Comparison of ENCODE assay signal across 20 cellular contexts in the genomic region with DNA sequence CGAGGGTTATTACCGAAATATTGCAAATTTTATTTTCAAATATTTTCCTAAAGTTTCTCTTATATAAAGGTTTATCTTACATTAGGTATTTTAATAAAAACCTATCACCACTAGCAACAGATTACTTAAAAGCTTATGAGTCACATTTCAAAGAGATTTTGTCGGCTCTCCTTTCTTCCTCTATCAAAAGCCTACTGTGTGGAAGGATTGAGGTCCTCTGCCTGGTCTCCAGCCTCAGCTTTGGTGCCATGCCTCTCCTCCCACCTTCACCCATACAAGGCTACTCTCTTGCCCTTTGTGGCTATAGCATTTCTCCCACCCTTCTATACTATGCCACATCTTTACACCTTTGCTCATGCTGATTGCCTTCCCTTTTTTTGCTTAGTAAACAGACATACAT.
DNase-seq lines count a peak whose midpoint lies in the region; ATAC-seq, FAIRE-seq and TF ChIP-seq lines count a peak whose summit lies in the region.
"Had no signal": no experiment of that assay in that cellular context is flagged by ENCODE, and none has a peak within 500 bp of the region (broad histone marks: within the 10 kb centered on the region; RNA-seq: fewer than 3 reads in every experiment).

No MANE protein-coding gene starts in this region.

- no peaks in the 10 kb centered on the region for H3K36me3 ChIP-seq in esophagus (ENCODE audit: control insufficient read depth in 2 of 2, insufficient read depth in 2 of 2, low read length in 1 of 2)
- H3K36me3 ChIP-seq: BE2C, lower lobe of right lung, thyroid gland had no signal

- no peaks in the 10 kb centered on the region for H3K27me3 ChIP-seq in esophagus (ENCODE audit: control insufficient read depth in 1 of 2, insufficient read depth in 2 of 2, low read length in 2 of 2)
- H3K27me3 ChIP-seq: BE2C, thyroid gland had no signal

- CTCF ChIA-PET in A549 (lab: Yijun Ruan, JAX) = interaction anchor here (1.2 kb wide), 1 partner anchor 11 kb away, joined by 3 read pairs; no protein-coding TSS in a partner anchor

- in situ Hi-C loops in Caki2 (cut with HindIII; ENCODE audit: low pct_unique_long_range_greater_than_20kb, low sequenced_read_pairs) = no loop called here

- H3K9me3 ChIP-seq in A549 (no peaks in the 10 kb centered on the region), esophagus (ENCODE audit: control insufficient read depth in 2 of 2, insufficient read depth in 1 of 2, low read depth in 1 of 2, low read length in 1 of 2) (no peaks in the 10 kb centered on the region)
- H3K9me3 ChIP-seq: BE2C, lower lobe of right lung, thyroid gland had no signal

- H3K4me1 ChIP-seq in A549 = peaks cover 13% of the 10 kb centered on the region
- peaks cover 0 to 2% of the 10 kb centered on the region in 2 donors for H3K4me1 ChIP-seq in esophagus (ENCODE audit: control insufficient read depth in 2 of 2, insufficient read depth in 2 of 2, low read length in 1 of 2)

- WGBS in A549 (ENCODE audit: missing lambda C conversion rate) = 77% methylated on average over 3 of the region's 3 CpGs
- WGBS in esophagus, 2 donors = 80 to 85% methylated on average over 3 of the region's 3 CpGs

- TF ChIP-seq POLR2A in A549 (IDR thresholded peaks at IDR 0.05; ENCODE audit: low read length) (no peak), GM12891 (IDR thresholded peaks at IDR 0.05; ENCODE audit: low read depth, low read length) (no peak)

- no peak for FAIRE-seq in A549 (lab: Jason Lieb, UNC)
- FAIRE-seq in GM12891 (lab: Jason Lieb, UNC) = no peak
- FAIRE-seq: colon had no signal

- no peaks in the 10 kb centered on the region for H3K36me3 Mint-ChIP-seq in activated naive CD8-positive, alpha-beta T cell treated with anti-CD3 and anti-CD28 coated beads, Interleukin-2, amount 50 U/mL, for 24 hours (ENCODE audit: low read depth)
- H3K36me3 Mint-ChIP-seq: naive B cell had no signal

- ATAC-seq in A549 (no peak), GM21515 (IDR thresholded peaks at IDR 0.05; ENCODE audit: unreplicated experiment) (no peak), GM19023 (IDR thresholded peaks at IDR 0.05; ENCODE audit: unreplicated experiment) (no peak)
- no peak for ATAC-seq in activated naive CD8-positive, alpha-beta T cell treated with anti-CD3 and anti-CD28 coated beads, Interleukin-2, amount 50 U/mL, for 24 hours
- ATAC-seq: Panc1 had no signal

- H3K4me1 Mint-ChIP-seq in activated naive CD8-positive, alpha-beta T cell treated with anti-CD3 and anti-CD28 coated beads, Interleukin-2, amount 50 U/mL, for 24 hours = peaks cover 79% of the 10 kb centered on the region

- no peak for TF ChIP-seq CTCF in A549 (IDR thresholded peaks at IDR 0.05)

- POLR2A ChIA-PET in A549 (lab: Yijun Ruan, JAX) = no interaction called here

- H3K27ac ChIP-seq in A549 = peak overlapping the region; percentile 48 to 58; a peak in 4 of 6 replicates
- peak overlapping the region; percentile 4 to 77 for H3K27ac ChIP-seq in esophagus (ENCODE audit: low read depth in 2 of 2, low read length in 1 of 2)
- H3K27ac ChIP-seq: lower lobe of right lung, SK-N-MC, thyroid gland had no signal

- DNase-seq in A549 (ENCODE audit: low read depth in 1 of 2, low spot score in 1 of 2) (no peak), Caki2 (ENCODE audit: low read depth) (peak; percentile 41), islet precursor cell (no peak), GM12891 (ENCODE audit: insufficient read length, low spot score) (no peak)
- no peak for DNase-seq in activated naive CD8-positive, alpha-beta T cell treated with anti-CD3 and anti-CD28 coated beads, Interleukin-2, amount 50 U/mL, for 24 hours
- DNase-seq: activated CD4-positive, alpha-beta memory T cell treated with anti-CD3 and anti-CD28 coated beads, Interleukin-2, amount 10 ng/mL, durations not matched to agents 7 days and 5 days; BE2C; GOT3; KBM-7; lower lobe of right lung; naive B cell; NCI-H1092 treated with DMSO at 0.1 percent for 48 hours; NCI-H69; thyroid gland had no signal

- no peak for TF ChIP-seq EP300 in A549 (IDR thresholded peaks at IDR 0.05)

- no peaks in the 10 kb centered on the region for H3K9me3 Mint-ChIP-seq in activated naive CD8-positive, alpha-beta T cell treated with anti-CD3 and anti-CD28 coated beads, Interleukin-2, amount 50 U/mL, for 24 hours
- H3K9me3 Mint-ChIP-seq: activated CD4-positive, alpha-beta memory T cell treated with anti-CD3 and anti-CD28 coated beads, Interleukin-2, amount 10 ng/mL, durations not matched to agents 7 days and 5 days had no signal

- no peak for TF ChIP-seq RAD21 in A549 (conservative IDR thresholded peaks at IDR 0.05 in 1 of 2, IDR thresholded peaks at IDR 0.05 in 1 of 2)

- H3K4me2 ChIP-seq in A549 = peak overlapping the region; percentile 58

- H3K4me3 Mint-ChIP-seq in activated naive CD8-positive, alpha-beta T cell treated with anti-CD3 and anti-CD28 coated beads, Interleukin-2, amount 50 U/mL, for 24 hours = peak overlapping the region; percentile 10
- H3K4me3 Mint-ChIP-seq: activated CD4-positive, alpha-beta memory T cell treated with anti-CD3 and anti-CD28 coated beads, Interleukin-2, amount 10 ng/mL, durations not matched to agents 7 days and 5 days; naive B cell had no signal

- H3K27ac Mint-ChIP-seq in activated naive CD8-positive, alpha-beta T cell treated with anti-CD3 and anti-CD28 coated beads, Interleukin-2, amount 50 U/mL, for 24 hours = peak overlapping the region; percentile 63
- H3K27ac Mint-ChIP-seq: activated CD4-positive, alpha-beta memory T cell treated with anti-CD3 and anti-CD28 coated beads, Interleukin-2, amount 10 ng/mL, durations not matched to agents 7 days and 5 days; naive B cell had no signal

- H3K27me3 Mint-ChIP-seq in activated naive CD8-positive, alpha-beta T cell treated with anti-CD3 and anti-CD28 coated beads, Interleukin-2, amount 50 U/mL, for 24 hours = no peaks in the 10 kb centered on the region
- H3K27me3 Mint-ChIP-seq: activated CD4-positive, alpha-beta memory T cell treated with anti-CD3 and anti-CD28 coated beads, Interleukin-2, amount 10 ng/mL, durations not matched to agents 7 days and 5 days; naive B cell had no signal

- H3K4me3 ChIP-seq in A549 (no peak overlapping the region), esophagus (ENCODE audit: low read depth in 1 of 2, low read length in 2 of 2) (no peak overlapping the region)
- H3K4me3 ChIP-seq: lower lobe of right lung, SK-N-MC, thyroid gland had no signal

TF ChIP-seq in A549, 52 proteins besides CTCF, POLR2A, EP300 and RAD21:
- TF ChIP-seq MAZ (IDR thresholded peaks at IDR 0.05; ENCODE audit: borderline replicate concordance, low read depth, low read length) (no peak), KDM1A (IDR thresholded peaks at IDR 0.05; ENCODE audit: low read depth) (no peak), RFX5 (IDR thresholded peaks at IDR 0.05) (no peak), CBX2 (IDR thresholded peaks at IDR 0.05; ENCODE audit: borderline replicate concordance, low read depth) (no peak), ESRRA (IDR thresholded peaks at IDR 0.05; ENCODE audit: borderline replicate concordance, low read length) (no peak), NFE2L2 (conservative IDR thresholded peaks at IDR 0.05; ENCODE audit: low read length) (no peak), ZSCAN20 (CRISPR knock-in tag; IDR thresholded peaks at IDR 0.05) (no peak), JUNB (IDR thresholded peaks at IDR 0.05) (no peak), TP53 (CRISPR knock-in tag; IDR thresholded peaks at IDR 0.05) (no peak), SREBF2 (IDR thresholded peaks at IDR 0.05) (no peak)

TF ChIP-seq in GM12891, 5 proteins besides CTCF, POLR2A, EP300 and RAD21:
- TF ChIP-seq TAF1 (IDR thresholded peaks at IDR 0.05; ENCODE audit: low read depth, low read length) (no peak), POU2F2 (IDR thresholded peaks at IDR 0.05; ENCODE audit: low read depth, low read length) (no peak), SPI1 (IDR thresholded peaks at IDR 0.05; ENCODE audit: low read depth, low read length) (no peak), POLR2AphosphoS5 (IDR thresholded peaks at IDR 0.05; ENCODE audit: low read depth, low read length) (no peak), PAX5 (IDR thresholded peaks at IDR 0.05; ENCODE audit: insufficient read depth, low read length, severe bottlenecking) (no peak)
